ENCODE assay signal across 6 cellular contexts in genomic region chr11:65613091-65613928, GRCh38. TPM values are rescaled to one million over a fixed set of nuclear protein-coding genes. Genes with fewer than 3 reads are reported as not detected.
DNase-seq lines count a peak whose midpoint lies in the region; ATAC-seq and TF ChIP-seq lines count a peak whose summit lies in the region.

No MANE protein-coding gene starts in this region.

- H3K79me2 ChIP-seq in PC-9 (ENCODE audit: low read depth): peaks cover 67% of the 10 kb centered on the region

- peak overlapping the region; percentile 80 for H3K4me2 ChIP-seq in PC-9

- ATAC-seq in GM18520 (IDR thresholded peaks at IDR 0.05; ENCODE audit: unreplicated experiment): no peak

- WGBS in thymus: 23% methylated on average over 43 of the region's 43 CpGs

- no peaks in the 10 kb centered on the region for H3K9me3 ChIP-seq in PC-9 (ENCODE audit: insufficient read depth, low read depth)
- H3K9me3 ChIP-seq in thymus (ENCODE audit: control insufficient read depth): no peaks in the 10 kb centered on the region

- H3K27ac ChIP-seq in PC-9 (peak overlapping the region; percentile 15; the same call in 1 of the 2 replicates), thymus (ENCODE audit: low read depth) (peak overlapping the region; percentile 92)

- no peaks in the 10 kb centered on the region for H3K27me3 ChIP-seq in PC-9 (ENCODE audit: insufficient read depth, low read depth)
- H3K27me3 ChIP-seq in thymus (ENCODE audit: control insufficient read depth, insufficient read depth): no peaks in the 10 kb centered on the region

- peaks cover 27% of the 10 kb centered on the region for H4K20me1 ChIP-seq in PC-9 (ENCODE audit: insufficient read depth)

- CTCF ChIA-PET in PC-9 (lab: Charles Lee): interaction anchor here (0.6 kb wide), 1 partner anchor 88 kb away, joined by 15 read pairs; the partner anchor contains the start of gene SCYL1

- H3K4me1 ChIP-seq in PC-9 (replicated peaks; ENCODE audit: insufficient read depth) (peaks cover 27% of the 10 kb centered on the region; the same call in 1 of the 2 replicates), thymus (ENCODE audit: control insufficient read depth, insufficient read depth, low read length) (peaks cover 32% of the 10 kb centered on the region)

- POLR2A ChIA-PET in PC-9 (lab: Charles Lee; ENCODE audit: unreplicated experiment): interaction anchor here (0.6 to 0.7 kb wide), 2 partner anchors 30 to 350 kb away, joined by 4 to 10 read pairs; no protein-coding TSS in a partner anchor

- peak overlapping the region; percentile 76 for H3K4me3 ChIP-seq in PC-9
- peak overlapping the region; percentile 87 for H3K4me3 ChIP-seq in thymus (ENCODE audit: low read length)

- peak; percentile 50 for DNase-seq in AG08396 (ENCODE audit: low spot score)
- DNase-seq in PC-9: no peak
- DNase-seq in germinal center (ENCODE audit: low spot score): peak; percentile 38
- no peak for DNase-seq in H4 (ENCODE audit: low spot score)

- no TSS peak for BruUV-seq in PC-9 (replicated peaks; lab: Mats Ljungman, UMichigan)

- peaks cover 21% of the 10 kb centered on the region for H3F3A ChIP-seq in PC-9 (ENCODE audit: insufficient read depth, low read depth)

- H3K36me3 ChIP-seq in PC-9 (ENCODE audit: low read depth): peaks cover 7% of the 10 kb centered on the region
- H3K36me3 ChIP-seq in thymus (ENCODE audit: control insufficient read depth, insufficient read depth): peaks cover 42% of the 10 kb centered on the region

- no peaks in the 10 kb centered on the region for H3K9me2 ChIP-seq in PC-9 (ENCODE audit: insufficient read depth)

- no peak for TF ChIP-seq CTCF in PC-9 (conservative IDR thresholded peaks at IDR 0.05)

- intact Hi-C loops in PC-9 (cut with micrococcal nuclease; ENCODE audit: unreplicated experiment): no loop called here

- H2AFZ ChIP-seq in PC-9: peak overlapping the region; percentile 85

RNA-seq across cellular contexts. Expression of gene MAP3K11, which starts 0.7 kb away (rescaled TPM):
- total RNA-seq in PC-9 (2021): 87.2 and 90.3 TPM in 2 replicates
- 61.0 TPM for polyA plus RNA-seq in thymus
- total RNA-seq in H4 (2014; rRNA removed; shearing (Covaris generic)): 7.4 and 9.1 TPM in 2 replicates

RNA-seq across cellular contexts. Expression of gene PCNX3, which starts 2.3 kb away (rescaled TPM):
- total RNA-seq in PC-9 (2021): 76.9 and 85.9 TPM in 2 replicates
- 23.4 TPM for polyA plus RNA-seq in thymus
- 11.7 TPM in 2 replicates for total RNA-seq in H4 (2014; rRNA removed; shearing (Covaris generic))

RNA-seq across cellular contexts. Expression of gene KCNK7, which starts 17.7 kb away (rescaled TPM):
- total RNA-seq in PC-9 (2021): 2.1 TPM in 1 of 2 replicates, not detected in the other
- 3.8 TPM for polyA plus RNA-seq in thymus
- not detected in 2 replicates for total RNA-seq in H4 (2014; rRNA removed; shearing (Covaris generic))

RNA-seq across cellular contexts. Expression of gene SIPA1, which starts 24.6 kb away (rescaled TPM):
- 65.6 and 81.3 TPM in 2 replicates for total RNA-seq in PC-9 (2021)
- 153 TPM for polyA plus RNA-seq in thymus
- 11.3 and 18.4 TPM in 2 replicates for total RNA-seq in H4 (2014; rRNA removed; shearing (Covaris generic))

RNA-seq across cellular contexts. Expression of gene EHBP1L1, which starts 37.5 kb away (rescaled TPM):
- 123 and 170 TPM in 2 replicates for total RNA-seq in PC-9 (2021)
- 66.5 TPM for polyA plus RNA-seq in thymus
- total RNA-seq in H4 (2014; rRNA removed; shearing (Covaris generic)): 27.9 and 40.0 TPM in 2 replicates

Comparison
In these comparisons a context has a peak if more than half of its experiments do, and no peak if none do; other contexts are left out.
1. DNase-seq: peak in AG08396 (single experiment) and germinal center (single experiment); none in PC-9 (0 of 2) and H4 (single experiment).